Comparison of ENCODE assay signal across 13 cellular contexts in the genomic region with DNA sequence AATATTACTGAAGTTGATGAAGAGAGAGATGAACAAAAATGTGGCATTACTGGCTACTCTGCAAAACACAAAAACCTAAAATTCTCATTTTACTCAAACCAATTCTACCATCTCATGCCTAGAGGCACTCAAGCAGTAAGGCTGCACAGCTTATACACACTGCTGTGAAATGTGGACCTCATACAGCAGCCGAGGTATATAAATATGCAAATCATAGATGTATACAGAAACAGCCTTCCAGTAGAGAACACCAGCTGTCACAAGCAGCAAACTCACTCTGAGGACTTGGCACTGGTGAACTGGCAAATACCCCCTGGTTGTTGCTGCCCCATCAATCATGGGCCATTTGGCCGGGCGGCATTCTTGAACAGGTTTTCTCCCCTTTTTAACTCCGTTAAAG.
DNase-seq lines count a peak whose midpoint lies in the region; ATAC-seq and TF ChIP-seq lines count a peak whose summit lies in the region.
"Had no signal": no experiment of that assay in that cellular context is flagged by ENCODE, and none has a peak within 500 bp of the region (broad histone marks: within the 10 kb centered on the region; RNA-seq: fewer than 3 reads in every experiment).

No MANE protein-coding gene starts in this region.

- H3K4me3 ChIP-seq in WERI-Rb-1 (ENCODE audit: low read depth, low read length), result no peak overlapping the region

- H3K27ac ChIP-seq in WERI-Rb-1, result no peak overlapping the region

- H3K36me3 ChIP-seq in WERI-Rb-1, result no peaks in the 10 kb centered on the region

- TF ChIP-seq CTCF in WERI-Rb-1 (IDR thresholded peaks at IDR 0.05; ENCODE audit: low read depth, low read length), result no peak

- intact Hi-C loops in left ventricle myocardium superior (cut with micrococcal nuclease), result no loop called here

- peaks cover 31% of the 10 kb centered on the region for H3K27me3 ChIP-seq in WERI-Rb-1 (ENCODE audit: insufficient read depth, low read depth, severe bottlenecking)

- no peaks in the 10 kb centered on the region for H3K9me3 ChIP-seq in WERI-Rb-1 (ENCODE audit: severe bottlenecking)

- ATAC-seq in GM18907 (IDR thresholded peaks at IDR 0.05; ENCODE audit: unreplicated experiment), result peak; percentile 67
- ATAC-seq in HG02571 (IDR thresholded peaks at IDR 0.05; ENCODE audit: unreplicated experiment), result peak; percentile 85
- peak; percentile 89 for ATAC-seq in HG03354 (IDR thresholded peaks at IDR 0.05; ENCODE audit: poor library complexity, severe bottlenecking, unreplicated experiment)
- no peak for ATAC-seq in left ventricle myocardium superior
- ATAC-seq: stimulated activated naive CD8-positive, alpha-beta T cell treated with anti-CD3 and anti-CD28 coated beads, Interleukin-15, amount 100 ng/mL, for 72 hours had no signal

- DNase-seq in cerebellar cortex (ENCODE audit: low spot score) (peak; percentile 69), 8988T (no peak), WERI-Rb-1 (no peak), left ventricle myocardium superior (no peak), NCI-H1092 (lab: John Stamatoyannopoulos, UW) (no peak)
- DNase-seq: activated naive CD4-positive, alpha-beta T cell; central memory CD4-positive, alpha-beta T cell; NCI-H187; stimulated activated CD4-positive, alpha-beta T cell treated with anti-CD3 and anti-CD28 coated beads, Interleukin-2, amount 100 ng/mL, for 48 hours; stimulated activated naive CD8-positive, alpha-beta T cell treated with anti-CD3 and anti-CD28 coated beads, Interleukin-15, amount 100 ng/mL, for 72 hours had no signal
